20 cellular contexts compared by ENCODE assay signal in genomic region chr2:142871396-142871795, GRCh38. TPM values are rescaled to one million over a fixed set of nuclear protein-coding genes. Genes with fewer than 3 reads are reported as not detected.
DNase-seq lines count a peak whose midpoint lies in the region; ATAC-seq, FAIRE-seq and TF ChIP-seq lines count a peak whose summit lies in the region.
"Had no signal": no experiment of that assay in that cellular context is flagged by ENCODE, and none has a peak within 500 bp of the region (broad histone marks: within the 10 kb centered on the region; RNA-seq: fewer than 3 reads in every experiment).

No MANE protein-coding gene starts in this region.

- H3K4me3 ChIP-seq in A549 (no peak overlapping the region), GM12864 (ENCODE audit: low read depth, low read length) (peak overlapping the region; percentile 46), gastroesophageal sphincter (no peak overlapping the region)
- H3K4me3 ChIP-seq in naive thymus-derived CD4-positive, alpha-beta T cell (ENCODE audit: low read length): no peak overlapping the region
- H3K4me3 ChIP-seq: HAP-1, SJSA1 had no signal

- peak overlapping the region; percentile 94 for H3K4me2 ChIP-seq in A549

- DNase-seq in A549 (ENCODE audit: low read depth in 1 of 2, low spot score in 1 of 2) (no peak), GM12864 (ENCODE audit: low read depth) (peak; percentile 82), WTC11 (ENCODE audit: low spot score) (no peak)
- DNase-seq in natural killer cell treated with Interleukin-12 subunit alpha and Interleukin-12 subunit beta and Interleukin-15 and Interleukin-18, amount 100 ng/mL, for 72 hours (ENCODE audit: low spot score): no peak
- DNase-seq in naive thymus-derived CD4-positive, alpha-beta T cell: no peak
- DNase-seq: EL, KG1, NCI-H1048, NCI-H146, NCI-H2081 treated with DMSO at 0.1 percent for 48 hours, NCI-H510A, NCI-H774, SW 1271 had no signal

- H3K9me3 ChIP-seq in A549 (no peaks in the 10 kb centered on the region), gastroesophageal sphincter (no peaks in the 10 kb centered on the region)
- H3K9me3 ChIP-seq in naive thymus-derived CD4-positive, alpha-beta T cell (ENCODE audit: control insufficient read depth in 2 of 3, low read length in 3 of 3): no peaks in the 10 kb centered on the region
- H3K9me3 ChIP-seq: HAP-1, SJSA1 had no signal

- ATAC-seq in A549: no peak
- ATAC-seq in GM21529 (IDR thresholded peaks at IDR 0.05; ENCODE audit: unreplicated experiment): peak; percentile 24
- no peak for ATAC-seq in WTC11
- ATAC-seq in natural killer cell treated with Interleukin-12 subunit alpha and Interleukin-12 subunit beta and Interleukin-15 and Interleukin-18, amount 100 ng/mL, for 72 hours: no peak
- ATAC-seq in naive thymus-derived CD4-positive, alpha-beta T cell: no peak
- ATAC-seq in HG02852 (IDR thresholded peaks at IDR 0.05; ENCODE audit: unreplicated experiment): no peak
- no peak for ATAC-seq in gastroesophageal sphincter

- peaks cover 6% of the 10 kb centered on the region for H3K4me1 Mint-ChIP-seq in WTC11
- H3K4me1 Mint-ChIP-seq in natural killer cell treated with Interleukin-12 subunit alpha and Interleukin-12 subunit beta and Interleukin-15 and Interleukin-18, amount 100 ng/mL, for 72 hours (ENCODE audit: low read depth in 2 of 2): peaks cover 13 to 15% of the 10 kb centered on the region in 2 donors
- peaks cover 0 to 3% (median 0%) of the 10 kb centered on the region in 7 donors for H3K4me1 Mint-ChIP-seq in naive thymus-derived CD4-positive, alpha-beta T cell

- WGBS in A549 (ENCODE audit: missing lambda C conversion rate): 71% methylated on average over 6 of the region's 6 CpGs
- 84 to 90% methylated on average over 3 to 6 of the region's 6 CpGs for WGBS in gastroesophageal sphincter (ENCODE audit: low coverage in 1 of 2), 2 donors

- no peaks in the 10 kb centered on the region; the same call in 1 of the 2 replicates for H3K9me3 Mint-ChIP-seq in WTC11
- H3K9me3 Mint-ChIP-seq in natural killer cell treated with Interleukin-12 subunit alpha and Interleukin-12 subunit beta and Interleukin-15 and Interleukin-18, amount 100 ng/mL, for 72 hours: no peaks in the 10 kb centered on the region
- H3K9me3 Mint-ChIP-seq in naive thymus-derived CD4-positive, alpha-beta T cell: peaks cover 0 to 4% (median 0%) of the 10 kb centered on the region in 11 donors

- H3K27ac ChIP-seq in A549 (peak overlapping the region; percentile 98 to 99), gastroesophageal sphincter (no peak overlapping the region)
- no peak overlapping the region for H3K27ac ChIP-seq in naive thymus-derived CD4-positive, alpha-beta T cell (ENCODE audit: low read depth, low read length)
- H3K27ac ChIP-seq: C4-2B, SJSA1 had no signal

- no peak for TF ChIP-seq EP300 in A549 (IDR thresholded peaks at IDR 0.05)
- no peak for TF ChIP-seq EP300 in gastroesophageal sphincter (IDR thresholded peaks at IDR 0.05)

- intact Hi-C loops in naive thymus-derived CD4-positive, alpha-beta T cell (cut with micrococcal nuclease): no loop called here

- POLR2A ChIA-PET in A549 (lab: Yijun Ruan, JAX) (interaction anchor here (2.3 kb wide), 1 partner anchor 8 kb away, joined by 9 read pairs; no protein-coding TSS in a partner anchor), WTC11 (lab: Charles Lee) (no interaction called here)
- POLR2A ChIA-PET in naive thymus-derived CD4-positive, alpha-beta T cell (lab: Charles Lee): no interaction called here

- TF ChIP-seq POLR2A in A549 (IDR thresholded peaks at IDR 0.05; ENCODE audit: low read length) (no peak), gastroesophageal sphincter (IDR thresholded peaks at IDR 0.05) (no peak)

- H3K4me1 ChIP-seq in A549: peaks cover 91% of the 10 kb centered on the region
- no peaks in the 10 kb centered on the region for H3K4me1 ChIP-seq in naive thymus-derived CD4-positive, alpha-beta T cell (ENCODE audit: control insufficient read depth in 2 of 2, insufficient read depth in 2 of 2, low read length in 2 of 2)
- H3K4me1 ChIP-seq in gastroesophageal sphincter: no peaks in the 10 kb centered on the region

- CTCF ChIA-PET in A549 (lab: Yijun Ruan, JAX): interaction anchor here (0.7 to 3.2 kb wide), 2 partner anchors 75 to 189 kb away, joined by 3 to 16 read pairs; no protein-coding TSS in a partner anchor
- CTCF ChIA-PET in WTC11 (lab: Charles Lee): no interaction called here
- CTCF ChIA-PET in naive thymus-derived CD4-positive, alpha-beta T cell (lab: Charles Lee): no interaction called here

- no peak overlapping the region for H3K4me3 Mint-ChIP-seq in WTC11
- no peak overlapping the region for H3K4me3 Mint-ChIP-seq in natural killer cell treated with Interleukin-12 subunit alpha and Interleukin-12 subunit beta and Interleukin-15 and Interleukin-18, amount 100 ng/mL, for 72 hours
- H3K4me3 Mint-ChIP-seq in naive thymus-derived CD4-positive, alpha-beta T cell: no peak overlapping the region

- TF ChIP-seq CTCF in A549 (IDR thresholded peaks at IDR 0.05): no peak
- no peak for TF ChIP-seq CTCF in GM12864 (IDR thresholded peaks at IDR 0.05; ENCODE audit: low read depth, low read length, missing control alignments)
- TF ChIP-seq CTCF in WTC11 (IDR thresholded peaks at IDR 0.05): no peak
- TF ChIP-seq CTCF in gastroesophageal sphincter (IDR thresholded peaks at IDR 0.05): no peak

- H3K36me3 Mint-ChIP-seq in WTC11: no peaks in the 10 kb centered on the region
- no peaks in the 10 kb centered on the region for H3K36me3 Mint-ChIP-seq in natural killer cell treated with Interleukin-12 subunit alpha and Interleukin-12 subunit beta and Interleukin-15 and Interleukin-18, amount 100 ng/mL, for 72 hours
- no peaks in the 10 kb centered on the region for H3K36me3 Mint-ChIP-seq in naive thymus-derived CD4-positive, alpha-beta T cell

- no peaks in the 10 kb centered on the region for H3K36me3 ChIP-seq in naive thymus-derived CD4-positive, alpha-beta T cell (ENCODE audit: control insufficient read depth in 2 of 3, insufficient read depth in 3 of 3, low read length in 3 of 3)
- no peaks in the 10 kb centered on the region for H3K36me3 ChIP-seq in gastroesophageal sphincter
- H3K36me3 ChIP-seq: HAP-1, SJSA1 had no signal

- H3K27me3 Mint-ChIP-seq in WTC11 (ENCODE audit: low read depth): no peaks in the 10 kb centered on the region
- peaks cover 0 to 3% of the 10 kb centered on the region in 2 donors for H3K27me3 Mint-ChIP-seq in natural killer cell treated with Interleukin-12 subunit alpha and Interleukin-12 subunit beta and Interleukin-15 and Interleukin-18, amount 100 ng/mL, for 72 hours
- H3K27me3 Mint-ChIP-seq in naive thymus-derived CD4-positive, alpha-beta T cell: peaks cover 0 to 12% (median 0%) of the 10 kb centered on the region in 5 donors

- H3K27ac Mint-ChIP-seq in WTC11: no peak overlapping the region
- no peak overlapping the region for H3K27ac Mint-ChIP-seq in natural killer cell treated with Interleukin-12 subunit alpha and Interleukin-12 subunit beta and Interleukin-15 and Interleukin-18, amount 100 ng/mL, for 72 hours
- no peak overlapping the region for H3K27ac Mint-ChIP-seq in naive thymus-derived CD4-positive, alpha-beta T cell

- H3K27me3 ChIP-seq in naive thymus-derived CD4-positive, alpha-beta T cell (ENCODE audit: control insufficient read depth in 2 of 2, insufficient read depth in 2 of 2, low read length in 2 of 2): no peaks in the 10 kb centered on the region
- H3K27me3 ChIP-seq in gastroesophageal sphincter: no peaks in the 10 kb centered on the region
- H3K27me3 ChIP-seq: SJSA1 had no signal

- no peak for FAIRE-seq in A549 (lab: Jason Lieb, UNC)
- FAIRE-seq: GM19239 had no signal

- no peak for TF ChIP-seq RAD21 in A549 (conservative IDR thresholded peaks at IDR 0.05 in 1 of 2, IDR thresholded peaks at IDR 0.05 in 1 of 2)

TF ChIP-seq in A549, 52 proteins besides CTCF, POLR2A, EP300 and RAD21 (continues in another document):
- TF ChIP-seq CEBPB (IDR thresholded peaks at IDR 0.05) (peak in 1 of 2 experiments; percentile 2; a peak in 1 of 4 replicates), HEYL (CRISPR knock-in tag; IDR thresholded peaks at IDR 0.05) (0 out of 2 replicates have a peak, but pooled peaks have one; percentile 84), HOXB5 (CRISPR knock-in tag; IDR thresholded peaks at IDR 0.05) (peak; percentile 61; the same call in 1 of the 2 replicates), HOXA7 (CRISPR knock-in tag; IDR thresholded peaks at IDR 0.05) (peak; percentile 75; the same call in 1 of the 2 replicates), MAX (IDR thresholded peaks at IDR 0.05) (no peak), RARB (CRISPR knock-in tag; IDR thresholded peaks at IDR 0.05) (peak; percentile 48; the same call in 1 of the 2 replicates)

TF ChIP-seq in WTC11, 78 proteins besides CTCF, POLR2A, EP300 and RAD21 (continues in another document):
- TF ChIP-seq EMX1 (CRISPR knock-in tag; IDR thresholded peaks at IDR 0.05) (no peak), SOX15 (CRISPR knock-in tag; IDR thresholded peaks at IDR 0.05) (no peak), GTF2I (CRISPR knock-in tag; conservative IDR thresholded peaks at IDR 0.05) (no peak), HMGA2 (CRISPR knock-in tag; IDR thresholded peaks at IDR 0.05) (0 out of 2 replicates have a peak, but pooled peaks have one; percentile 2), SP1 (CRISPR knock-in tag; conservative IDR thresholded peaks at IDR 0.05) (no peak), E2F4 (CRISPR knock-in tag; IDR thresholded peaks at IDR 0.05; ENCODE audit: borderline replicate concordance, low read depth) (no peak), ZNF138 (CRISPR knock-in tag; conservative IDR thresholded peaks at IDR 0.05) (no peak)

RNA-seq across cellular contexts. Expression of gene KYNU, which starts 6.1 kb away (rescaled TPM):
- polyA plus RNA-seq in A549 (2011; rRNA removed): 310 and 324 TPM in 2 replicates
- 61.8 and 66.4 TPM in 2 replicates for polyA plus RNA-seq in A549 (2012; cell fraction: cytosol; rRNA removed)
- polyA plus RNA-seq in A549 (2012; cell fraction: nucleus; rRNA removed): 27.2 and 41.7 TPM in 2 replicates
- 242 to 304 TPM (median 302 TPM) in 3 replicates for polyA plus RNA-seq in A549 (2017; fragmentation: RNase III; extraction: RNeasy Plus Mini Kit Qiagen cat#74134 plus additional on column Dnase treatment)
- polyA minus RNA-seq in A549 (2011; rRNA and poly(A)+ RNA removed): 117 and 131 TPM in 2 replicates
- 0.18 to 0.85 TPM (median 0.21 TPM) in 3 replicates for total RNA-seq in WTC11 (2021)
- under 1 TPM in 1 of 2 donors, not detected in 1; 0.56 TPM for total RNA-seq in natural killer cell treated with Interleukin-12 subunit alpha and Interleukin-12 subunit beta and Interleukin-15 and Interleukin-18, amount 100 ng/mL, for 72 hours
- total RNA-seq in naive thymus-derived CD4-positive, alpha-beta T cell: 10 to 100 TPM in 1 of 5 experiments, 1 to 10 TPM in 2, under 1 TPM in 1, not detected in 1; 0.94 to 23.4 (median 2.1) TPM
- under 1 TPM in 1 of 2 donors, not detected in 1; 0.13 TPM for polyA plus RNA-seq in naive thymus-derived CD4-positive, alpha-beta T cell
- 1 to 10 TPM in 3 of 4 donors, under 1 TPM in 1; 0.27 to 5.7 (median 3.6) TPM for total RNA-seq in gastroesophageal sphincter
- total RNA-seq: SJSA1 had no signal

Comparison
In these comparisons a context has a peak if more than half of its experiments do, and no peak if none do; other contexts are left out.
1. H3K27ac ChIP-seq: peak in A549 (2 of 2); none in naive thymus-derived CD4-positive, alpha-beta T cell (single experiment) and gastroesophageal sphincter (0 of 4).
2. Of the 8 proteins assayed by ChIP-seq in both WTC11 and A549: peak only in WTC11: none; only in A549: TP53; in both: none; in neither: 7.